In the genomic region with DNA sequence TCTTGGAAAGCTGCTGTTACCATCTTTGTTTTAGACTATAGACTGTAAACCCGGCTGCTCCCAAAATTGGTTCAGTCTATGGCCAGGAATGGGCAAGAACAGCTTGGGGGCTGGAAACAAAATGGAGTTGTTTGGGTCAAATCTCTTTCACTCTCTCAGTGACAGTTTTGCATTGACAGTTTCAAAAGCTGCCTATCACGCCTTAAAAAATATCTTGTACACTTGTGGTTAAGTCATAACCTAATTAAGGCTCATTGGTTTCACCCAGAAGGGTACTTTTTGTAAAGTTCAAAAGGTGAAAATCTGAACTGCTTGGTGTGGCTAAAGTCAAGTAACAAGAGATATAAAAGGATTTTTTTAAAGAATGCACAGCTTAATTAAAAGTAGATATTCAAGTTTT, we compare ENCODE assay signal across 17 cellular contexts.
A peak's percentile ranks its signal among the peaks of the same experiment; 100 is the strongest.
DNase-seq lines count a peak whose midpoint lies in the region; ATAC-seq and TF ChIP-seq lines count a peak whose summit lies in the region.
"Had no signal": no experiment of that assay in that cellular context is flagged by ENCODE, and none has a peak within 500 bp of the region (broad histone marks: within the 10 kb centered on the region; RNA-seq: fewer than 3 reads in every experiment).

No MANE protein-coding gene starts in this region.

- no peak overlapping the region for H3K4me2 ChIP-seq in PC-9

- no peaks in the 10 kb centered on the region for H3K9me2 ChIP-seq in PC-9 (ENCODE audit: insufficient read depth)

- H3K9me3 ChIP-seq in upper lobe of left lung (no peaks in the 10 kb centered on the region), PC-9 (ENCODE audit: insufficient read depth, low read depth) (no peaks in the 10 kb centered on the region), heart left ventricle (peaks cover 0 to 5% (median 0%) of the 10 kb centered on the region in 12 donors), ovary (no peaks in the 10 kb centered on the region)
- H3K9me3 ChIP-seq: body of pancreas, Caco-2, prostate gland had no signal

- no peak for TF ChIP-seq CTCF in GM10248 (IDR thresholded peaks at IDR 0.05; ENCODE audit: control extremely low read depth, extremely low read depth, low read depth, missing control alignments)
- TF ChIP-seq CTCF in upper lobe of left lung (IDR thresholded peaks at IDR 0.05), result no peak
- TF ChIP-seq CTCF in PC-9 (conservative IDR thresholded peaks at IDR 0.05), result no peak
- no peak for TF ChIP-seq CTCF in heart left ventricle (IDR thresholded peaks at IDR 0.05)
- TF ChIP-seq CTCF in ovary (IDR thresholded peaks at IDR 0.05), result no peak

- no peaks in the 10 kb centered on the region for H4K20me1 ChIP-seq in PC-9 (ENCODE audit: insufficient read depth)

- TF ChIP-seq EP300 in upper lobe of left lung (IDR thresholded peaks at IDR 0.05) (no peak), ovary (IDR thresholded peaks at IDR 0.05) (no peak)

- CTCF ChIA-PET in GM10248 (lab: Yijun Ruan, JAX) (interaction anchor here (0.8 to 1.5 kb wide), 4 partner anchors 9 to 39 kb away, joined by 3 read pairs; no protein-coding TSS in a partner anchor), PC-9 (lab: Charles Lee) (no interaction called here)

- no peak overlapping the region for H2AFZ ChIP-seq in PC-9

- no peaks in the 10 kb centered on the region for H3F3A ChIP-seq in PC-9 (ENCODE audit: insufficient read depth, low read depth)

- DNase-seq in GM10248 (ENCODE audit: extremely low spot score) (peak; percentile 14), upper lobe of left lung (no peak), PC-9 (no peak), heart left ventricle (no peak), ovary (no peak)
- DNase-seq: activated CD4-positive, alpha-beta T cell treated with anti-CD3 and anti-CD28 coated beads, Interleukin-2, amount 50 U/mL, for 4 hours; activated effector memory CD4-positive, alpha-beta T cell treated with anti-CD3 and anti-CD28 coated beads, Interleukin-2, amount 50 U/mL, for 16 hours; body of pancreas; Caco-2; effector memory CD4-positive, alpha-beta T cell; foreskin keratinocyte; NCI-H1048 had no signal

- no peak overlapping the region for H3K4me3 ChIP-seq in upper lobe of left lung
- no peak overlapping the region for H3K4me3 ChIP-seq in PC-9
- no peak overlapping the region for H3K4me3 ChIP-seq in heart left ventricle
- no peak overlapping the region for H3K4me3 ChIP-seq in ovary
- H3K4me3 ChIP-seq: body of pancreas, prostate gland had no signal

- POLR2A ChIA-PET in GM10248 (lab: Yijun Ruan, JAX) (interaction anchor here (0.6 kb wide), 1 partner anchor 43 kb away, joined by 3 read pairs; no protein-coding TSS in a partner anchor), PC-9 (lab: Charles Lee; ENCODE audit: unreplicated experiment) (no interaction called here)

- H3K4me1 ChIP-seq in upper lobe of left lung, result peaks cover 0 to 3% (median 0%) of the 10 kb centered on the region in 4 donors
- no peaks in the 10 kb centered on the region for H3K4me1 ChIP-seq in PC-9 (replicated peaks; ENCODE audit: insufficient read depth)
- peaks cover 0 to 6% (median 0%) of the 10 kb centered on the region in 12 donors for H3K4me1 ChIP-seq in heart left ventricle
- no peaks in the 10 kb centered on the region for H3K4me1 ChIP-seq in ovary (ENCODE audit: insufficient read depth)
- H3K4me1 ChIP-seq: body of pancreas, Caco-2, foreskin keratinocyte, prostate gland had no signal

- WGBS in upper lobe of left lung, 2 donors, result 92 to 93% methylated on average over 2 of the region's 2 CpGs
- 87 to 98% (median 93%) methylated on average over 2 of the region's 2 CpGs for WGBS in heart left ventricle, 4 donors
- 94 to 97% (median 97%) methylated on average over 2 of the region's 2 CpGs for WGBS in ovary, 3 donors

- H3K36me3 ChIP-seq in upper lobe of left lung (no peaks in the 10 kb centered on the region), PC-9 (ENCODE audit: low read depth) (no peaks in the 10 kb centered on the region), heart left ventricle (no peaks in the 10 kb centered on the region), ovary (no peaks in the 10 kb centered on the region)
- H3K36me3 ChIP-seq: prostate gland had no signal

- TF ChIP-seq POLR2A in upper lobe of left lung (IDR thresholded peaks at IDR 0.05) (no peak), heart left ventricle (IDR thresholded peaks at IDR 0.05) (no peak), ovary (IDR thresholded peaks at IDR 0.05) (no peak)

- ATAC-seq in GM19328 (IDR thresholded peaks at IDR 0.05; ENCODE audit: unreplicated experiment), result peak; percentile 86
- ATAC-seq in HG02588 (IDR thresholded peaks at IDR 0.05; ENCODE audit: unreplicated experiment), result peak; percentile 88
- ATAC-seq in HG03175 (IDR thresholded peaks at IDR 0.05; ENCODE audit: unreplicated experiment), result peak; percentile 86
- no peak for ATAC-seq in upper lobe of left lung (ENCODE audit: low FRiP score in 2 of 2)
- no peak for ATAC-seq in heart left ventricle
- ATAC-seq: body of pancreas, foreskin keratinocyte, Panc1 had no signal

- no peaks in the 10 kb centered on the region for H3K79me2 ChIP-seq in PC-9 (ENCODE audit: low read depth)

- H3K27me3 ChIP-seq in upper lobe of left lung (no peaks in the 10 kb centered on the region), PC-9 (ENCODE audit: insufficient read depth, low read depth) (no peaks in the 10 kb centered on the region), heart left ventricle (no peaks in the 10 kb centered on the region), ovary (no peaks in the 10 kb centered on the region)
- H3K27me3 ChIP-seq: body of pancreas, foreskin keratinocyte had no signal

- BruUV-seq in PC-9 (replicated peaks; lab: Mats Ljungman, UMichigan), result no TSS peak

- H3K27ac ChIP-seq in upper lobe of left lung (no peak overlapping the region), PC-9 (no peak overlapping the region), heart left ventricle (no peak overlapping the region), ovary (no peak overlapping the region)
- H3K27ac ChIP-seq: body of pancreas, foreskin keratinocyte, prostate gland had no signal

- intact Hi-C loops in PC-9 (cut with micrococcal nuclease; ENCODE audit: unreplicated experiment) (no loop called here), heart left ventricle (cut with DNase I) (no loop called here), ovary (cut with DNase I) (no loop called here)

Comparison
In these comparisons a context has a peak if more than half of its experiments do, and no peak if none do; other contexts are left out.
1. ATAC-seq: peak in GM19328 (single experiment), HG02588 (single experiment) and HG03175 (single experiment); none in upper lobe of left lung (0 of 2) and heart left ventricle (0 of 4).